In genomic region chr3:48301814-48302194, GRCh38 we compare ENCODE assay signal across 8 cellular contexts. TPM values are rescaled to one million over a fixed set of nuclear protein-coding genes. Genes with fewer than 3 reads are reported as not detected.
DNase-seq lines count a peak whose midpoint lies in the region; ATAC-seq, FAIRE-seq and TF ChIP-seq lines count a peak whose summit lies in the region.

No MANE protein-coding gene starts in this region.

- peak; percentile 6 to 25 (median 14) for ATAC-seq in pancreas

- peaks cover 42% of the 10 kb centered on the region for H3K4me1 Mint-ChIP-seq in activated T-cell treated with anti-CD3 and anti-CD28 coated beads, Interleukin-2, amount 50 U/mL, for 24 hours (ENCODE audit: low read depth)

- no peaks in the 10 kb centered on the region for H3K9me3 ChIP-seq in pancreas

- intact Hi-C loops in pancreas (cut with DNase I) = no loop called here

- DNase-seq in activated T-cell treated with anti-CD3 and anti-CD28 coated beads for 48 hours (ENCODE audit: low read depth) = peak; percentile 10
- DNase-seq in activated T-cell treated with anti-CD3 and anti-CD28 coated beads, Interleukin-2, amount 50 U/mL, for 1 hour = no peak
- DNase-seq in HuH-7.5 (ENCODE audit: low spot score) = peak; percentile 31
- no peak for DNase-seq in activated T-cell treated with anti-CD3 and anti-CD28 coated beads, Interleukin-2, amount 50 U/mL, for 24 hours
- DNase-seq in glomerular visceral epithelial cell (ENCODE audit: extremely low spot score) = peak; percentile 26
- DNase-seq in pancreas = peak in 4 of 6 donors; percentile 17 to 41 (median 21)
- no peak for DNase-seq in NCI-H1417 treated with DMSO at 0.1 percent for 48 hours (lab: John Stamatoyannopoulos, UW)
- no peak for DNase-seq in effector CD4-positive, alpha-beta T cell

- H3K4me3 ChIP-seq in pancreas = peak overlapping the region; percentile 75 to 94 (median 88)

- no peaks in the 10 kb centered on the region for H3K27me3 Mint-ChIP-seq in activated T-cell treated with anti-CD3 and anti-CD28 coated beads, Interleukin-2, amount 50 U/mL, for 24 hours

- no peaks in the 10 kb centered on the region for H3K9me3 Mint-ChIP-seq in activated T-cell treated with anti-CD3 and anti-CD28 coated beads, Interleukin-2, amount 50 U/mL, for 24 hours

- no peak for FAIRE-seq in pancreas (lab: Jason Lieb, UNC)

- H3K4me3 Mint-ChIP-seq in activated T-cell treated with anti-CD3 and anti-CD28 coated beads, Interleukin-2, amount 50 U/mL, for 24 hours = peak overlapping the region; percentile 94

- H3K27me3 ChIP-seq in pancreas = no peaks in the 10 kb centered on the region

- 6 to 7% methylated on average over 11 of the region's 11 CpGs for WGBS in pancreas, 2 donors

- TF ChIP-seq CTCF in pancreas (IDR thresholded peaks at IDR 0.05) = no peak

- peaks cover 56% of the 10 kb centered on the region for H3K36me3 Mint-ChIP-seq in activated T-cell treated with anti-CD3 and anti-CD28 coated beads, Interleukin-2, amount 50 U/mL, for 24 hours (ENCODE audit: low read depth)

- H3K4me1 ChIP-seq in pancreas = peaks cover 7 to 26% (median 17%) of the 10 kb centered on the region in 3 donors

- H3K36me3 ChIP-seq in pancreas = peaks cover 0 to 7% (median 0%) of the 10 kb centered on the region in 3 donors

- peak overlapping the region; percentile 90 to 96 (median 94) for H3K27ac ChIP-seq in pancreas

- peak overlapping the region; percentile 99 for H3K27ac Mint-ChIP-seq in activated T-cell treated with anti-CD3 and anti-CD28 coated beads, Interleukin-2, amount 50 U/mL, for 24 hours

RNA-seq across cellular contexts. Expression of gene NME6, which starts 0.6 kb away (rescaled TPM):
- total RNA-seq in pancreas = 10 to 100 TPM; 12.4 to 17.3 (median 13.8) TPM
- polyA plus RNA-seq in pancreas = 10 to 100 TPM; 11.6 to 14.5 TPM

RNA-seq across cellular contexts. Expression of gene SPINK8, which starts 31.7 kb away (rescaled TPM):
- not detected for total RNA-seq in pancreas
- not detected for polyA plus RNA-seq in pancreas

Comparison
In these comparisons a context has a peak if more than half of its experiments do, and no peak if none do; other contexts are left out.
1. DNase-seq: peak in activated T-cell treated with anti-CD3 and anti-CD28 coated beads for 48 hours (single experiment), HuH-7.5 (single experiment), glomerular visceral epithelial cell (single experiment) and pancreas (4 of 6); none in activated T-cell treated with anti-CD3 and anti-CD28 coated beads, Interleukin-2, amount 50 U/mL, for 1 hour (single experiment), activated T-cell treated with anti-CD3 and anti-CD28 coated beads, Interleukin-2, amount 50 U/mL, for 24 hours (single experiment), NCI-H1417 treated with DMSO at 0.1 percent for 48 hours (single experiment) and effector CD4-positive, alpha-beta T cell (single experiment).